In genomic region chr12:4272976-4273650, GRCh38 we compare ENCODE assay signal across 8 cellular contexts. TPM values are rescaled to one million over a fixed set of nuclear protein-coding genes. Genes with fewer than 3 reads are reported as not detected.
DNase-seq lines count a peak whose midpoint lies in the region; ATAC-seq and TF ChIP-seq lines count a peak whose summit lies in the region.

No MANE protein-coding gene starts in this region.

- H3K27me3 Mint-ChIP-seq in activated CD4-positive, alpha-beta memory T cell treated with anti-CD3 and anti-CD28 coated beads for 36 hours = no peaks in the 10 kb centered on the region

- CTCF ChIA-PET in activated CD4-positive, alpha-beta memory T cell treated with anti-CD3 and anti-CD28 coated beads for 36 hours (lab: Charles Lee) = interaction anchor here (0.7 to 1.7 kb wide), 6 partner anchors 23 to 166 kb away, joined by 4 to 10 read pairs (median 4); no protein-coding TSS in a partner anchor

- no peaks in the 10 kb centered on the region for H3K9me3 ChIP-seq in hepatocyte (ENCODE audit: low read depth)
- no peaks in the 10 kb centered on the region for H3K9me3 ChIP-seq in skeletal muscle tissue (ENCODE audit: control insufficient read depth in 3 of 3, low read length in 3 of 3)

- H3K4me1 ChIP-seq in hepatocyte (ENCODE audit: insufficient read depth) (peaks cover 35% of the 10 kb centered on the region), skeletal muscle tissue (ENCODE audit: control insufficient read depth in 3 of 3, insufficient read depth in 3 of 3, low read length in 3 of 3) (peaks cover 39 to 61% (median 53%) of the 10 kb centered on the region in 3 donors)

- peak; percentile 64 for DNase-seq in H7
- no peak for DNase-seq in activated CD4-positive, alpha-beta memory T cell treated with anti-CD3 and anti-CD28 coated beads for 36 hours
- no peak for DNase-seq in hepatocyte (ENCODE audit: low spot score)
- no peak for DNase-seq in NCI-H1436 treated with DMSO at 0.1 percent for 48 hours (lab: John Stamatoyannopoulos, UW)
- DNase-seq in T1000 (lab: John Stamatoyannopoulos, UW) = no peak

- peak overlapping the region; percentile 96 for H3K27ac ChIP-seq in hepatocyte
- no peak overlapping the region for H3K27ac ChIP-seq in skeletal muscle tissue (ENCODE audit: low read depth, low read length)

- peak overlapping the region; percentile 99 for H3K27ac Mint-ChIP-seq in activated CD4-positive, alpha-beta memory T cell treated with anti-CD3 and anti-CD28 coated beads for 36 hours

- no peak for ATAC-seq in GM21529 (IDR thresholded peaks at IDR 0.05; ENCODE audit: unreplicated experiment)
- no peak for ATAC-seq in GM21447 (IDR thresholded peaks at IDR 0.05; ENCODE audit: unreplicated experiment)

- peak overlapping the region; percentile 97 for H3K4me3 Mint-ChIP-seq in activated CD4-positive, alpha-beta memory T cell treated with anti-CD3 and anti-CD28 coated beads for 36 hours

- H3K9ac ChIP-seq in skeletal muscle tissue (ENCODE audit: low read depth in 1 of 3, low read length in 3 of 3) = peak overlapping the region; percentile 45 to 66 (median 63)

- TF ChIP-seq CTCF in hepatocyte (IDR thresholded peaks at IDR 0.05; ENCODE audit: poor library complexity) = no peak

- intact Hi-C loops in activated CD4-positive, alpha-beta memory T cell treated with anti-CD3 and anti-CD28 coated beads for 36 hours (cut with micrococcal nuclease) = loop anchor here (1.0 to 5.0 kb wide), 6 partner anchors 95 to 400 kb away; partner anchors contain the start of gene PARP11

- peak overlapping the region; percentile 88 for H3K4me2 ChIP-seq in hepatocyte

- POLR2A ChIA-PET in activated CD4-positive, alpha-beta memory T cell treated with anti-CD3 and anti-CD28 coated beads for 36 hours (lab: Charles Lee) = interaction anchor here (0.6 to 12.3 kb wide), 13 partner anchors 14 to 286 kb away, joined by 3 to 205 read pairs (median 3); no protein-coding TSS in a partner anchor

- peak overlapping the region; percentile 57 for H2AFZ ChIP-seq in hepatocyte

- H3K9me3 Mint-ChIP-seq in activated CD4-positive, alpha-beta memory T cell treated with anti-CD3 and anti-CD28 coated beads for 36 hours = no peaks in the 10 kb centered on the region

- H4K20me1 ChIP-seq in hepatocyte (ENCODE audit: insufficient read depth, poor library complexity, severe bottlenecking) = peaks cover 11% of the 10 kb centered on the region

- peaks cover 39% of the 10 kb centered on the region for H3K36me3 Mint-ChIP-seq in activated CD4-positive, alpha-beta memory T cell treated with anti-CD3 and anti-CD28 coated beads for 36 hours

- H3K27me3 ChIP-seq in H7 (ENCODE audit: control insufficient read depth, insufficient read depth, low read length) = peaks cover 22% of the 10 kb centered on the region
- H3K27me3 ChIP-seq in hepatocyte = peaks cover 7% of the 10 kb centered on the region
- H3K27me3 ChIP-seq in skeletal muscle tissue (ENCODE audit: control insufficient read depth in 3 of 3, insufficient read depth in 3 of 3, low read length in 3 of 3) = peaks cover 58 to 85% (median 64%) of the 10 kb centered on the region in 3 donors

- H3K36me3 ChIP-seq in H7 (replicated peaks; ENCODE audit: control insufficient read depth, insufficient read depth, low read length) (peaks cover 17% of the 10 kb centered on the region), hepatocyte (replicated peaks; ENCODE audit: insufficient read depth, low read depth) (no peaks in the 10 kb centered on the region), skeletal muscle tissue (ENCODE audit: control insufficient read depth in 3 of 3, insufficient read depth in 3 of 3, low read length in 3 of 3) (no peaks in the 10 kb centered on the region)

- H3K9me2 ChIP-seq in hepatocyte (replicated peaks; ENCODE audit: insufficient read depth) = no peaks in the 10 kb centered on the region

- H3K79me2 ChIP-seq in hepatocyte = peaks cover 42% of the 10 kb centered on the region

- peaks cover 31% of the 10 kb centered on the region for H3K4me1 Mint-ChIP-seq in activated CD4-positive, alpha-beta memory T cell treated with anti-CD3 and anti-CD28 coated beads for 36 hours (ENCODE audit: low read depth)

- H3K4me3 ChIP-seq in H7 (ENCODE audit: insufficient read depth, low read depth, low read length) (peak overlapping the region; percentile 99), hepatocyte (peak overlapping the region; percentile 40), skeletal muscle tissue (ENCODE audit: low read length in 3 of 3) (peak overlapping the region; percentile 69 to 86 (median 77))

- under 1% methylated on average over 17 of the region's 26 CpGs for WGBS in hepatocyte (ENCODE audit: low lambda C conversion rate, missing lambda C conversion rate)

RNA-seq across cellular contexts. Expression of gene CCND2, which starts 0.4 kb away (rescaled TPM):
- 136 and 201 TPM in 2 replicates for total RNA-seq in H7 (2014; rRNA removed; shearing (Covaris generic))
- total RNA-seq in activated CD4-positive, alpha-beta memory T cell treated with anti-CD3 and anti-CD28 coated beads for 36 hours = 100 to 1,000 TPM; 255 to 261 TPM
- total RNA-seq in hepatocyte (232 and 250 TPM in 2 replicates), skeletal muscle tissue (152 TPM)
- 131 and 157 TPM in 2 replicates for polyA plus RNA-seq in hepatocyte

RNA-seq across cellular contexts. Expression of gene TIGAR, which starts 47.9 kb away (rescaled TPM):
- total RNA-seq in H7 (2014; rRNA removed; shearing (Covaris generic)) = 2.6 and 3.4 TPM in 2 replicates
- 10 to 100 TPM; 12.0 to 13.6 TPM for total RNA-seq in activated CD4-positive, alpha-beta memory T cell treated with anti-CD3 and anti-CD28 coated beads for 36 hours
- 6.9 and 7.9 TPM in 2 replicates for total RNA-seq in hepatocyte
- 9.8 and 12.3 TPM in 2 replicates for polyA plus RNA-seq in hepatocyte
- 3.1 TPM for total RNA-seq in skeletal muscle tissue

Comparison
In these comparisons a context has a peak if more than half of its experiments do, and no peak if none do; other contexts are left out.
1. H3K4me3 ChIP-seq: peak in every context shown above with its lines; median percentile 99 in H7; 77 in skeletal muscle tissue; 40 in hepatocyte.